35 cellular contexts compared by ENCODE assay signal in genomic region chr6:25239498-25239897, GRCh38.
"Had no signal": no experiment of that assay in that cellular context is flagged by ENCODE, and none has a peak within 500 bp of the region (broad histone marks: within the 10 kb centered on the region; RNA-seq: fewer than 3 reads in every experiment).

No MANE protein-coding gene starts in this region.

- H3K27ac Mint-ChIP-seq: activated CD4-positive, alpha-beta memory T cell treated with anti-CD3 and anti-CD28 coated beads, Interleukin-2, amount 10 ng/mL, durations not matched to agents 7 days and 5 days; activated CD8-positive, alpha-beta memory T cell treated with anti-CD3 and anti-CD28 coated beads, Interleukin-2, amount 10 ng/mL, durations not matched to agents 7 days and 5 days; activated naive CD4-positive, alpha-beta T cell treated with anti-CD3 and anti-CD28 coated beads, Interleukin-2, amount 10 ng/mL, durations not matched to agents 7 days and 5 days; activated naive CD8-positive, alpha-beta T cell; activated naive CD8-positive, alpha-beta T cell treated with anti-CD3 and anti-CD28 coated beads, Interleukin-2, amount 50 U/mL, for 24 hours had no signal

- DNase-seq: activated CD4-positive, alpha-beta memory T cell treated with anti-CD3 and anti-CD28 coated beads, Interleukin-2, amount 10 ng/mL, durations not matched to agents 7 days and 5 days; activated CD4-positive, alpha-beta T cell treated with anti-CD3 and anti-CD28 coated beads for 1 hour; activated CD4-positive, alpha-beta T cell treated with anti-CD3 and anti-CD28 coated beads for 48 hours; activated CD4-positive, CD25-positive, alpha-beta regulatory T cell; activated CD8-positive, alpha-beta memory T cell treated with anti-CD3 and anti-CD28 coated beads for 24 hours; activated CD8-positive, alpha-beta memory T cell treated with anti-CD3 and anti-CD28 coated beads, Interleukin-2, amount 10 ng/mL, durations not matched to agents 7 days and 5 days; activated CD8-positive, alpha-beta memory T cell treated with anti-CD3 and anti-CD28 coated beads, Interleukin-2, amount 50 U/mL, for 48 hours; activated effector memory CD4-positive, alpha-beta T cell treated with Interleukin-2 at 50 U/mL for 16 hours; activated naive CD4-positive, alpha-beta T cell treated with anti-CD3 and anti-CD28 coated beads, Interleukin-2, amount 10 ng/mL, durations not matched to agents 7 days and 5 days; activated naive CD8-positive, alpha-beta T cell treated with anti-CD3 and anti-CD28 coated beads, Interleukin-2, amount 50 U/mL, for 24 hours; activated T-cell treated with anti-CD3 and anti-CD28 coated beads, Interleukin-2, amount 50 U/mL, for 48 hours; amniotic stem cell; aorta; MM.1S; MV-4-11; NCI-H1092; NCI-H1436 treated with DMSO at 0.1 percent for 48 hours; NCI-H1694 treated with DMSO at 0.1 percent for 48 hours; NCI-H2029 treated with DMSO at 0.1 percent for 48 hours; NCI-H2107; NCI-H510A; NCI-H526; NCI-H774; SHP77; SJCRH30; SW 1271; T-helper 1 cell; T-helper 2 cell; T-helper 9 cell had no signal

- H3K36me3 Mint-ChIP-seq: activated CD8-positive, alpha-beta memory T cell treated with anti-CD3 and anti-CD28 coated beads, Interleukin-2, amount 10 ng/mL, durations not matched to agents 7 days and 5 days; activated naive CD4-positive, alpha-beta T cell treated with anti-CD3 and anti-CD28 coated beads, Interleukin-2, amount 10 ng/mL, durations not matched to agents 7 days and 5 days; activated naive CD8-positive, alpha-beta T cell had no signal

- H3K4me3 Mint-ChIP-seq: activated CD4-positive, alpha-beta memory T cell treated with anti-CD3 and anti-CD28 coated beads, Interleukin-2, amount 10 ng/mL, durations not matched to agents 7 days and 5 days; activated CD8-positive, alpha-beta memory T cell treated with anti-CD3 and anti-CD28 coated beads, Interleukin-2, amount 10 ng/mL, durations not matched to agents 7 days and 5 days; activated naive CD4-positive, alpha-beta T cell treated with anti-CD3 and anti-CD28 coated beads, Interleukin-2, amount 10 ng/mL, durations not matched to agents 7 days and 5 days; activated naive CD8-positive, alpha-beta T cell; activated naive CD8-positive, alpha-beta T cell treated with anti-CD3 and anti-CD28 coated beads, Interleukin-2, amount 50 U/mL, for 24 hours; central memory CD8-positive, alpha-beta T cell had no signal

- H3K4me1 Mint-ChIP-seq: activated CD8-positive, alpha-beta memory T cell treated with anti-CD3 and anti-CD28 coated beads, Interleukin-2, amount 10 ng/mL, durations not matched to agents 7 days and 5 days; activated naive CD4-positive, alpha-beta T cell treated with anti-CD3 and anti-CD28 coated beads, Interleukin-2, amount 10 ng/mL, durations not matched to agents 7 days and 5 days; central memory CD8-positive, alpha-beta T cell had no signal

- H3K27me3 Mint-ChIP-seq: activated naive CD4-positive, alpha-beta T cell treated with anti-CD3 and anti-CD28 coated beads, Interleukin-2, amount 10 ng/mL, durations not matched to agents 7 days and 5 days; activated naive CD8-positive, alpha-beta T cell; activated naive CD8-positive, alpha-beta T cell treated with anti-CD3 and anti-CD28 coated beads, Interleukin-2, amount 50 U/mL, for 24 hours had no signal

- H3K27ac ChIP-seq: cardiac muscle cell, KMS-11, SJCRH30, WERI-Rb-1 had no signal

- H3K9me3 Mint-ChIP-seq: activated CD4-positive, alpha-beta memory T cell treated with anti-CD3 and anti-CD28 coated beads, Interleukin-2, amount 10 ng/mL, durations not matched to agents 7 days and 5 days; activated naive CD4-positive, alpha-beta T cell treated with anti-CD3 and anti-CD28 coated beads, Interleukin-2, amount 10 ng/mL, durations not matched to agents 7 days and 5 days; activated naive CD8-positive, alpha-beta T cell treated with anti-CD3 and anti-CD28 coated beads, Interleukin-2, amount 50 U/mL, for 24 hours; central memory CD8-positive, alpha-beta T cell had no signal

- ATAC-seq: activated CD8-positive, alpha-beta memory T cell treated with anti-CD3 and anti-CD28 coated beads, Interleukin-2, amount 10 ng/mL, durations not matched to agents 7 days and 5 days; activated naive CD8-positive, alpha-beta T cell treated with anti-CD3 and anti-CD28 coated beads, Interleukin-2, amount 50 U/mL, for 24 hours; Panc1 had no signal
